In the genomic region with DNA sequence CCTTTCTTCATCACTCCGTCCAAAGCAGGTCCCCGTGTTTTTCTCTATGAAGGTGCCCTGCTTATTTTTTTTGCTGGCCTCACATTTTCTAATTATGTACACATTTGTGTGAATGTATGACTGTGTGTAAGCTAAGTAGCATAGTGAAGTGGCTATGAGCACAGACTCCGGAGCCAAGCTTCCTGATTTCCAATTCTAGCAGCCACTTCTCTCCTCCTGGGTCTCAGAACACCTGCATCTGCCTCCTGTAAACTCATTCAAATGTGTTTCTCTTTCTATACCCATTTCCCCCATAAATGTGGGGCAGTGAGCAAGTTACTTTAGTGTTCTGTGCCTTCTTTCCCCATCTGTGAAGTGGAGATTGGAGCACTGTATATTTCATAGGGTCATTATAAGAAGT, we compare ENCODE assay signal across 14 cellular contexts. TPM values are rescaled to one million over a fixed set of nuclear protein-coding genes. Genes with fewer than 3 reads are reported as not detected.
DNase-seq lines count a peak whose midpoint lies in the region; ATAC-seq and TF ChIP-seq lines count a peak whose summit lies in the region.
"Had no signal": no experiment of that assay in that cellular context is flagged by ENCODE, and none has a peak within 500 bp of the region (broad histone marks: within the 10 kb centered on the region; RNA-seq: fewer than 3 reads in every experiment).

No MANE protein-coding gene starts in this region.

- H3K4me1 ChIP-seq in mononuclear cell (ENCODE audit: insufficient read depth, low read length), result peaks cover 26% of the 10 kb centered on the region

- no peaks in the 10 kb centered on the region for H3K36me3 ChIP-seq in WERI-Rb-1

- peak overlapping the region; percentile 25; the same call in 1 of the 2 replicates for H3K27ac Mint-ChIP-seq in WTC11

- peaks cover 3% of the 10 kb centered on the region; the same call in 1 of the 2 replicates for H3K36me3 Mint-ChIP-seq in WTC11

- TF ChIP-seq CTCF in WTC11 (IDR thresholded peaks at IDR 0.05), result no peak
- TF ChIP-seq CTCF in WERI-Rb-1 (IDR thresholded peaks at IDR 0.05; ENCODE audit: low read depth, low read length), result no peak

- POLR2A ChIA-PET in WTC11 (lab: Charles Lee), result no interaction called here

- H3K9me3 ChIP-seq in mononuclear cell (ENCODE audit: low read depth, low read length) (no peaks in the 10 kb centered on the region), WERI-Rb-1 (ENCODE audit: severe bottlenecking) (peaks cover 6% of the 10 kb centered on the region)

- no peaks in the 10 kb centered on the region for H3K27me3 Mint-ChIP-seq in WTC11 (ENCODE audit: low read depth)

- H3K27ac ChIP-seq in WERI-Rb-1, result no peak overlapping the region
- H3K27ac ChIP-seq: dorsolateral prefrontal cortex had no signal

- H3K4me1 Mint-ChIP-seq in WTC11, result peaks cover 31% of the 10 kb centered on the region

- ATAC-seq in GM21423 (IDR thresholded peaks at IDR 0.05; ENCODE audit: unreplicated experiment) (peak; percentile 36), WTC11 (no peak)

- peak overlapping the region; percentile 26 for H3K4me3 ChIP-seq in mononuclear cell (ENCODE audit: low read length)
- H3K4me3 ChIP-seq in WERI-Rb-1 (ENCODE audit: low read depth, low read length), result no peak overlapping the region
- H3K4me3 ChIP-seq: dorsolateral prefrontal cortex had no signal

- no peaks in the 10 kb centered on the region for H3K27me3 ChIP-seq in mononuclear cell (ENCODE audit: insufficient read depth, low read length)
- H3K27me3 ChIP-seq in WERI-Rb-1 (ENCODE audit: insufficient read depth, low read depth, severe bottlenecking), result peaks cover 53% of the 10 kb centered on the region
- H3K27me3 ChIP-seq: dorsolateral prefrontal cortex had no signal

- H3K4me3 Mint-ChIP-seq in WTC11, result no peak overlapping the region

- H3K9me3 Mint-ChIP-seq in WTC11, result peaks cover 26% of the 10 kb centered on the region

- peak; percentile 75 for DNase-seq in DMS53 (lab: John Stamatoyannopoulos, UW)
- DNase-seq in WTC11 (ENCODE audit: low spot score), result no peak
- no peak for DNase-seq in WERI-Rb-1
- DNase-seq in amygdala (lab: John Stamatoyannopoulos, UW), result no peak
- DNase-seq in HPDE6-E6E7 (ENCODE audit: extremely low spot score), result no peak
- no peak for DNase-seq in HCEC 1CT
- DNase-seq: DMS153; dorsolateral prefrontal cortex; head of caudate nucleus; IMR-90; NCI-H524; stimulated activated CD8-positive, alpha-beta memory T cell treated with anti-CD3 and anti-CD28 coated beads, Interleukin-4, amount 100 ng/mL, for 48 hours had no signal

- CTCF ChIA-PET in WTC11 (lab: Charles Lee), result interaction anchor here (1.0 to 1.6 kb wide), 2 partner anchors 24 to 29 kb away, joined by 3 read pairs; no protein-coding TSS in a partner anchor

TF ChIP-seq in WTC11, 78 proteins besides CTCF, POLR2A, EP300 and RAD21 (continues in another document):
- no peak for TF ChIP-seq PRRX2 (CRISPR knock-in tag; IDR thresholded peaks at IDR 0.05)
- no peak for TF ChIP-seq ZNF232 (CRISPR knock-in tag; IDR thresholded peaks at IDR 0.05)
- no peak for TF ChIP-seq GRHL2 (CRISPR knock-in tag; IDR thresholded peaks at IDR 0.05; ENCODE audit: insufficient replicate concordance, severe bottlenecking)
- TF ChIP-seq, protein P1, sequence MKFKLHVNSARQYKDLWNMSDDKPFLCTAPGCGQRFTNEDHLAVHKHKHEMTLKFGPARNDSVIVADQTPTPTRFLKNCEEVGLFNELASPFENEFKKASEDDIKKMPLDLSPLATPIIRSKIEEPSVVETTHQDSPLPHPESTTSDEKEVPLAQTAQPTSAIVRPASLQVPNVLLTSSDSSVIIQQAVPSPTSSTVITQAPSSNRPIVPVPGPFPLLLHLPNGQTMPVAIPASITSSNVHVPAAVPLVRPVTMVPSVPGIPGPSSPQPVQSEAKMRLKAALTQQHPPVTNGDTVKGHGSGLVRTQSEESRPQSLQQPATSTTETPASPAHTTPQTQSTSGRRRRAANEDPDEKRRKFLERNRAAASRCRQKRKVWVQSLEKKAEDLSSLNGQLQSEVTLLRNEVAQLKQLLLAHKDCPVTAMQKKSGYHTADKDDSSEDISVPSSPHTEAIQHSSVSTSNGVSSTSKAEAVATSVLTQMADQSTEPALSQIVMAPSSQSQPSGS (CRISPR knock-in tag; IDR thresholded peaks at IDR 0.05; ENCODE audit: borderline replicate concordance, low read depth), result no peak
- no peak for TF ChIP-seq ATF1 (CRISPR knock-in tag; IDR thresholded peaks at IDR 0.05)
- TF ChIP-seq, protein P2, sequence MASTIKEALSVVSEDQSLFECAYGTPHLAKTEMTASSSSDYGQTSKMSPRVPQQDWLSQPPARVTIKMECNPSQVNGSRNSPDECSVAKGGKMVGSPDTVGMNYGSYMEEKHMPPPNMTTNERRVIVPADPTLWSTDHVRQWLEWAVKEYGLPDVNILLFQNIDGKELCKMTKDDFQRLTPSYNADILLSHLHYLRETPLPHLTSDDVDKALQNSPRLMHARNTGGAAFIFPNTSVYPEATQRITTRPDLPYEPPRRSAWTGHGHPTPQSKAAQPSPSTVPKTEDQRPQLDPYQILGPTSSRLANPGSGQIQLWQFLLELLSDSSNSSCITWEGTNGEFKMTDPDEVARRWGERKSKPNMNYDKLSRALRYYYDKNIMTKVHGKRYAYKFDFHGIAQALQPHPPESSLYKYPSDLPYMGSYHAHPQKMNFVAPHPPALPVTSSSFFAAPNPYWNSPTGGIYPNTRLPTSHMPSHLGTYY (CRISPR knock-in tag; IDR thresholded peaks at IDR 0.05), result no peak
- TF ChIP-seq GABPB1 (CRISPR knock-in tag; IDR thresholded peaks at IDR 0.05), result no peak
- TF ChIP-seq, protein P3, sequence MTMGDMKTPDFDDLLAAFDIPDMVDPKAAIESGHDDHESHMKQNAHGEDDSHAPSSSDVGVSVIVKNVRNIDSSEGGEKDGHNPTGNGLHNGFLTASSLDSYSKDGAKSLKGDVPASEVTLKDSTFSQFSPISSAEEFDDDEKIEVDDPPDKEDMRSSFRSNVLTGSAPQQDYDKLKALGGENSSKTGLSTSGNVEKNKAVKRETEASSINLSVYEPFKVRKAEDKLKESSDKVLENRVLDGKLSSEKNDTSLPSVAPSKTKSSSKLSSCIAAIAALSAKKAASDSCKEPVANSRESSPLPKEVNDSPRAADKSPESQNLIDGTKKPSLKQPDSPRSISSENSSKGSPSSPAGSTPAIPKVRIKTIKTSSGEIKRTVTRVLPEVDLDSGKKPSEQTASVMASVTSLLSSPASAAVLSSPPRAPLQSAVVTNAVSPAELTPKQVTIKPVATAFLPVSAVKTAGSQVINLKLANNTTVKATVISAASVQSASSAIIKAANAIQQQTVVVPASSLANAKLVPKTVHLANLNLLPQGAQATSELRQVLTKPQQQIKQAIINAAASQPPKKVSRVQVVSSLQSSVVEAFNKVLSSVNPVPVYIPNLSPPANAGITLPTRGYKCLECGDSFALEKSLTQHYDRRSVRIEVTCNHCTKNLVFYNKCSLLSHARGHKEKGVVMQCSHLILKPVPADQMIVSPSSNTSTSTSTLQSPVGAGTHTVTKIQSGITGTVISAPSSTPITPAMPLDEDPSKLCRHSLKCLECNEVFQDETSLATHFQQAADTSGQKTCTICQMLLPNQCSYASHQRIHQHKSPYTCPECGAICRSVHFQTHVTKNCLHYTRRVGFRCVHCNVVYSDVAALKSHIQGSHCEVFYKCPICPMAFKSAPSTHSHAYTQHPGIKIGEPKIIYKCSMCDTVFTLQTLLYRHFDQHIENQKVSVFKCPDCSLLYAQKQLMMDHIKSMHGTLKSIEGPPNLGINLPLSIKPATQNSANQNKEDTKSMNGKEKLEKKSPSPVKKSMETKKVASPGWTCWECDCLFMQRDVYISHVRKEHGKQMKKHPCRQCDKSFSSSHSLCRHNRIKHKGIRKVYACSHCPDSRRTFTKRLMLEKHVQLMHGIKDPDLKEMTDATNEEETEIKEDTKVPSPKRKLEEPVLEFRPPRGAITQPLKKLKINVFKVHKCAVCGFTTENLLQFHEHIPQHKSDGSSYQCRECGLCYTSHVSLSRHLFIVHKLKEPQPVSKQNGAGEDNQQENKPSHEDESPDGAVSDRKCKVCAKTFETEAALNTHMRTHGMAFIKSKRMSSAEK (CRISPR knock-in tag; IDR thresholded peaks at IDR 0.05; ENCODE audit: borderline replicate concordance), result no peak
- TF ChIP-seq, protein P4, sequence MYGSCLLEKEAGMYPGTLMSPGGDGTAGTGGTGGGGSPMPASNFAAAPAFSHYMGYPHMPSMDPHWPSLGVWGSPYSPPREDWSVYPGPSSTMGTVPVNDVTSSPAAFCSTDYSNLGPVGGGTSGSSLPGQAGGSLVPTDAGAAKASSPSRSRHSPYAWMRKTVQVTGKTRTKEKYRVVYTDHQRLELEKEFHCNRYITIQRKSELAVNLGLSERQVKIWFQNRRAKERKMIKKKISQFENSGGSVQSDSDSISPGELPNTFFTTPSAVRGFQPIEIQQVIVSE (CRISPR knock-in tag; IDR thresholded peaks at IDR 0.05; ENCODE audit: borderline replicate concordance), result no peak
- TF ChIP-seq, protein P5, sequence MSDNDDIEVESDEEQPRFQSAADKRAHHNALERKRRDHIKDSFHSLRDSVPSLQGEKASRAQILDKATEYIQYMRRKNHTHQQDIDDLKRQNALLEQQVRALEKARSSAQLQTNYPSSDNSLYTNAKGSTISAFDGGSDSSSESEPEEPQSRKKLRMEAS (CRISPR knock-in tag; IDR thresholded peaks at IDR 0.05), result no peak
- TF ChIP-seq ZNF317 (CRISPR knock-in tag; IDR thresholded peaks at IDR 0.05; ENCODE audit: borderline replicate concordance, low read depth), result no peak
- TF ChIP-seq TEAD1 (CRISPR knock-in tag; IDR thresholded peaks at IDR 0.05), result no peak
- TF ChIP-seq SMAD4 (CRISPR knock-in tag; IDR thresholded peaks at IDR 0.05), result no peak
- no peak for TF ChIP-seq MXD4 (CRISPR knock-in tag; IDR thresholded peaks at IDR 0.05; ENCODE audit: borderline replicate concordance)
- TF ChIP-seq, protein P6, sequence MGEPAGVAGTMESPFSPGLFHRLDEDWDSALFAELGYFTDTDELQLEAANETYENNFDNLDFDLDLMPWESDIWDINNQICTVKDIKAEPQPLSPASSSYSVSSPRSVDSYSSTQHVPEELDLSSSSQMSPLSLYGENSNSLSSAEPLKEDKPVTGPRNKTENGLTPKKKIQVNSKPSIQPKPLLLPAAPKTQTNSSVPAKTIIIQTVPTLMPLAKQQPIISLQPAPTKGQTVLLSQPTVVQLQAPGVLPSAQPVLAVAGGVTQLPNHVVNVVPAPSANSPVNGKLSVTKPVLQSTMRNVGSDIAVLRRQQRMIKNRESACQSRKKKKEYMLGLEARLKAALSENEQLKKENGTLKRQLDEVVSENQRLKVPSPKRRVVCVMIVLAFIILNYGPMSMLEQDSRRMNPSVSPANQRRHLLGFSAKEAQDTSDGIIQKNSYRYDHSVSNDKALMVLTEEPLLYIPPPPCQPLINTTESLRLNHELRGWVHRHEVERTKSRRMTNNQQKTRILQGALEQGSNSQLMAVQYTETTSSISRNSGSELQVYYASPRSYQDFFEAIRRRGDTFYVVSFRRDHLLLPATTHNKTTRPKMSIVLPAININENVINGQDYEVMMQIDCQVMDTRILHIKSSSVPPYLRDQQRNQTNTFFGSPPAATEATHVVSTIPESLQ (CRISPR knock-in tag; IDR thresholded peaks at IDR 0.05), result no peak

RNA-seq across cellular contexts. Expression of a gene that starts 2.1 kb away (rescaled TPM):
- total RNA-seq in WTC11 (2021) (0.18 TPM in 1 of 3 replicates, not detected in the others), mononuclear cell (8.2 TPM)
- total RNA-seq: IMR-90 had no signal

RNA-seq across cellular contexts. Expression of a gene that starts 58.3 kb away (rescaled TPM):
- total RNA-seq in WTC11 (2021), result 0.02 to 0.30 TPM (median 0.17 TPM) in 3 replicates
- total RNA-seq in mononuclear cell, result 33.4 TPM
- total RNA-seq: IMR-90 had no signal

Comparison
In these comparisons a context has a peak if more than half of its experiments do, and no peak if none do; other contexts are left out.
1. RNA of a gene that starts 58.3 kb away (total RNA-seq): 33.4 TPM in mononuclear cell (single experiment); 0.02 to 0.30 TPM in WTC11; every median in the first group is over 10 times any median in the second.